ENCODE assay signal across 18 cellular contexts in genomic region chr10:79163663-79163970, GRCh38.
DNase-seq lines count a peak whose midpoint lies in the region; ATAC-seq and TF ChIP-seq lines count a peak whose summit lies in the region.
"Had no signal": no experiment of that assay in that cellular context is flagged by ENCODE, and none has a peak within 500 bp of the region (broad histone marks: within the 10 kb centered on the region; RNA-seq: fewer than 3 reads in every experiment).

No MANE protein-coding gene starts in this region.

- H3K9me3 ChIP-seq in right atrium auricular region (no peaks in the 10 kb centered on the region), adrenal gland (replicated peaks in 1 of 3) (no peaks in the 10 kb centered on the region), MM.1S (replicated peaks; ENCODE audit: insufficient read depth, low read length) (no peaks in the 10 kb centered on the region)
- H3K9me3 ChIP-seq: MG63, Peyer's patch had no signal

- H3K9ac ChIP-seq in MM.1S (ENCODE audit: low read length), result no peak overlapping the region

- no peaks in the 10 kb centered on the region for H3K9me2 ChIP-seq in MM.1S (replicated peaks; ENCODE audit: insufficient read depth, low read length)

- peak overlapping the region; percentile 51 for H3K27ac Mint-ChIP-seq in nephron progenitor cell

- H3K9me3 Mint-ChIP-seq in nephron progenitor cell, result no peaks in the 10 kb centered on the region

- peaks cover 3% of the 10 kb centered on the region for H3K27me3 Mint-ChIP-seq in nephron progenitor cell (ENCODE audit: low read depth, poor library complexity)

- peaks cover 13% of the 10 kb centered on the region for H3K36me3 Mint-ChIP-seq in nephron progenitor cell (ENCODE audit: low read depth)

- no peak for TF ChIP-seq POLR2A in adrenal gland (IDR thresholded peaks at IDR 0.05)

- H3K4me2 ChIP-seq in MM.1S (ENCODE audit: low read depth, low read length), result no peak overlapping the region

- no peak for ATAC-seq in Right ventricle myocardium superior (ENCODE audit: poor library complexity)
- no peak for ATAC-seq in GM19395 (IDR thresholded peaks at IDR 0.05; ENCODE audit: unreplicated experiment)

- H3F3A ChIP-seq in MM.1S (ENCODE audit: insufficient read depth, low read length), result no peaks in the 10 kb centered on the region

- peaks cover 0 to 91% of the 10 kb centered on the region in 2 donors for H3K4me1 ChIP-seq in right atrium auricular region
- H3K4me1 ChIP-seq in adrenal gland (replicated peaks in 1 of 2), result peaks cover 37 to 47% of the 10 kb centered on the region in 2 donors
- no peaks in the 10 kb centered on the region for H3K4me1 ChIP-seq in MM.1S (ENCODE audit: low read length)

- 34 to 69% (median 62%) methylated on average over 4 to 7 of the region's 7 CpGs for WGBS in adrenal gland, 4 donors

- H3K27me3 ChIP-seq in right atrium auricular region, result no peaks in the 10 kb centered on the region
- no peaks in the 10 kb centered on the region for H3K27me3 ChIP-seq in adrenal gland
- H3K27me3 ChIP-seq in MM.1S (replicated peaks; ENCODE audit: insufficient read depth, low read length), result no peaks in the 10 kb centered on the region
- H3K27me3 ChIP-seq: MG63, Peyer's patch had no signal

- H3K36me3 ChIP-seq in right atrium auricular region (peaks cover 22% of the 10 kb centered on the region), adrenal gland (replicated peaks in 1 of 2) (peaks cover 0 to 26% of the 10 kb centered on the region in 2 donors), MM.1S (replicated peaks; ENCODE audit: insufficient read depth, low read length) (no peaks in the 10 kb centered on the region)

- H3K27ac ChIP-seq in right atrium auricular region (peak overlapping the region; percentile 58 to 93), adrenal gland (peak overlapping the region in 3 of 5 donors; percentile 59 to 86 (median 74)), MM.1S (ENCODE audit: low read length) (no peak overlapping the region)
- H3K27ac ChIP-seq: C4-2B, Peyer's patch had no signal

- H2AFZ ChIP-seq in MM.1S (ENCODE audit: low read length), result no peak overlapping the region

- H3K4me3 Mint-ChIP-seq in nephron progenitor cell, result no peak overlapping the region

- peaks cover 78% of the 10 kb centered on the region for H3K4me1 Mint-ChIP-seq in nephron progenitor cell

- TF ChIP-seq CTCF in right atrium auricular region (IDR thresholded peaks at IDR 0.05) (no peak), adrenal gland (IDR thresholded peaks at IDR 0.05) (no peak), nephron progenitor cell (IDR thresholded peaks at IDR 0.05) (no peak), MM.1S (IDR thresholded peaks at IDR 0.05; ENCODE audit: low read length) (no peak)

- intact Hi-C loops in Right ventricle myocardium superior (cut with DNase I) (no loop called here), adrenal gland (cut with DNase I) (no loop called here)

- H4K20me1 ChIP-seq in MM.1S (ENCODE audit: insufficient read depth, low read length), result no peaks in the 10 kb centered on the region

- no peaks in the 10 kb centered on the region for H3K79me2 ChIP-seq in MM.1S (ENCODE audit: low read length)

- H3K4me3 ChIP-seq in right atrium auricular region, result no peak overlapping the region
- H3K4me3 ChIP-seq in adrenal gland, result no peak overlapping the region
- H3K4me3 ChIP-seq in MM.1S (ENCODE audit: low read length), result no peak overlapping the region
- H3K4me3 ChIP-seq: MG63, Peyer's patch had no signal

- DNase-seq in right atrium auricular region (ENCODE audit: low spot score), result no peak
- DNase-seq in Right ventricle myocardium superior, result no peak
- peak in 1 of 7 donors; percentile 42 for DNase-seq in adrenal gland
- DNase-seq in nephron progenitor cell, result no peak
- no peak for DNase-seq in SK-N-DZ (ENCODE audit: low spot score)
- no peak for DNase-seq in cerebellar nuclear complex (lab: John Stamatoyannopoulos, UW)
- DNase-seq in MM.1S, result no peak
- DNase-seq: DND-41, Karpas-422, NCI-H1092 treated with DMSO at 0.1 percent for 48 hours, NCI-H2081 treated with DMSO at 0.1 percent for 48 hours, NCI-H2227 treated with DMSO at 0.1 percent for 48 hours, NCI-H524 treated with DMSO at 0.1 percent for 48 hours, Peyer's patch, SHP77 treated with DMSO at 0.1 percent for 48 hours had no signal
